ENCODE assay signal across 1 cellular context in the genomic region with DNA sequence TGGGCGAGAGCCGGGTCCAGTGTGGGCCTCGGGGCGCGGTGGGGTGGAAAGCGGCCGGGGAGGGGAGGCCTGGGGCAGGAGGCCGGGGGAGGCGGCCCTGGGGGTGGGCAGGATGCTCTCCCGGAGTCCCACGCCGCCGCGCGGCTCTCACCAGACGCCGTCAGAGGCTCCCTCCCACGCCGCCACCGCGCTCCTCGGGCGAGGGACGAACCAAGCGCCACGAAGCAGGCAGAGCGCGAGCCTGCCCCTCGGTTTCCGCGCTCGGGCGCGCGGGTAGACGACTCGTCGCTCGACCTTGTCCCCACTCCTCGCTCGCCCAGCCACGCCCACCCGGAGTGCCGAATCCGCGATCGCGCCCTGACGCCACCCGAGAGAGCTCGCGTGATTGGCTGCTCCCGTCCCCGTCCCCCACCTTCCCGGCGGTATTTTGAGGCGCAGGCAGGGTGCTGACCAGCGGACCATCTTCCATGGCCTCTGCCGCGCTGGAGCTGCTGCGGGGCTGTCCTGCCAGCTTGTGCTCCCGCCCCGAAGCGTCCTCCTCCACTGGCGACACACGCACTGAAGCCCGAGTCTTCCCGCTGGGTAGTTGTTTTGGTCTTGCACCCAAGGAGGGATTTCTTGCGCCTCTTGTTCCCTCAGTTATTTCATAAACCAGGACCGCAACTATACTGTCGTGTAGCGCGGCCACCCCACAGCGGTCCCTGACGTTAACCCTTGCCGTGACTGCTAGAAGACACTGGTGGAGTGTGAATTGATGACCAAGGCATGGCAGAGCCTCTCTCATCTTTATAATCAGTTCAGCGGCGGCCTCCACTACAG.
A peak's percentile ranks its signal among the peaks of the same experiment; 100 is the strongest.
TF ChIP-seq lines count a peak whose summit lies in the region.

A gene with protein sequence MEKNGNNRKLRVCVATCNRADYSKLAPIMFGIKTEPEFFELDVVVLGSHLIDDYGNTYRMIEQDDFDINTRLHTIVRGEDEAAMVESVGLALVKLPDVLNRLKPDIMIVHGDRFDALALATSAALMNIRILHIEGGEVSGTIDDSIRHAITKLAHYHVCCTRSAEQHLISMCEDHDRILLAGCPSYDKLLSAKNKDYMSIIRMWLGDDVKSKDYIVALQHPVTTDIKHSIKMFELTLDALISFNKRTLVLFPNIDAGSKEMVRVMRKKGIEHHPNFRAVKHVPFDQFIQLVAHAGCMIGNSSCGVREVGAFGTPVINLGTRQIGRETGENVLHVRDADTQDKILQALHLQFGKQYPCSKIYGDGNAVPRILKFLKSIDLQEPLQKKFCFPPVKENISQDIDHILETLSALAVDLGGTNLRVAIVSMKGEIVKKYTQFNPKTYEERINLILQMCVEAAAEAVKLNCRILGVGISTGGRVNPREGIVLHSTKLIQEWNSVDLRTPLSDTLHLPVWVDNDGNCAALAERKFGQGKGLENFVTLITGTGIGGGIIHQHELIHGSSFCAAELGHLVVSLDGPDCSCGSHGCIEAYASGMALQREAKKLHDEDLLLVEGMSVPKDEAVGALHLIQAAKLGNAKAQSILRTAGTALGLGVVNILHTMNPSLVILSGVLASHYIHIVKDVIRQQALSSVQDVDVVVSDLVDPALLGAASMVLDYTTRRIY (minus strand): TSS at position 279 of the 819 bp plus-strand sequence. CDS start 9,093 bp downstream, outside the sequence.

TF ChIP-seq in endothelial cell of umbilical vein, 7 proteins besides CTCF, POLR2A, EP300 and RAD21 (continued from another document):
- TF ChIP-seq, protein P1, sequence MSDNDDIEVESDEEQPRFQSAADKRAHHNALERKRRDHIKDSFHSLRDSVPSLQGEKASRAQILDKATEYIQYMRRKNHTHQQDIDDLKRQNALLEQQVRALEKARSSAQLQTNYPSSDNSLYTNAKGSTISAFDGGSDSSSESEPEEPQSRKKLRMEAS (IDR thresholded peaks at IDR 0.05; ENCODE audit: insufficient read depth, insufficient read length): peak; percentile 32
- TF ChIP-seq EZH2 (IDR thresholded peaks at IDR 0.05; ENCODE audit: borderline replicate concordance, low read depth, low read length, severe bottlenecking): no peak
- no peak for TF ChIP-seq GATA2 (IDR thresholded peaks at IDR 0.05; ENCODE audit: insufficient read depth, insufficient read length, low read depth, low read length)
- TF ChIP-seq MYC (IDR thresholded peaks at IDR 0.05; ENCODE audit: low read depth, low read length): no peak
- no peak for TF ChIP-seq FOS (IDR thresholded peaks at IDR 0.05; ENCODE audit: borderline replicate concordance, insufficient read depth, low read length)
- TF ChIP-seq POLR2AphosphoS5 (IDR thresholded peaks at IDR 0.05; ENCODE audit: insufficient read depth, low read depth, low read length): peak; percentile 96
